Comparison of ENCODE assay signal across 8 cellular contexts in the genomic region with DNA sequence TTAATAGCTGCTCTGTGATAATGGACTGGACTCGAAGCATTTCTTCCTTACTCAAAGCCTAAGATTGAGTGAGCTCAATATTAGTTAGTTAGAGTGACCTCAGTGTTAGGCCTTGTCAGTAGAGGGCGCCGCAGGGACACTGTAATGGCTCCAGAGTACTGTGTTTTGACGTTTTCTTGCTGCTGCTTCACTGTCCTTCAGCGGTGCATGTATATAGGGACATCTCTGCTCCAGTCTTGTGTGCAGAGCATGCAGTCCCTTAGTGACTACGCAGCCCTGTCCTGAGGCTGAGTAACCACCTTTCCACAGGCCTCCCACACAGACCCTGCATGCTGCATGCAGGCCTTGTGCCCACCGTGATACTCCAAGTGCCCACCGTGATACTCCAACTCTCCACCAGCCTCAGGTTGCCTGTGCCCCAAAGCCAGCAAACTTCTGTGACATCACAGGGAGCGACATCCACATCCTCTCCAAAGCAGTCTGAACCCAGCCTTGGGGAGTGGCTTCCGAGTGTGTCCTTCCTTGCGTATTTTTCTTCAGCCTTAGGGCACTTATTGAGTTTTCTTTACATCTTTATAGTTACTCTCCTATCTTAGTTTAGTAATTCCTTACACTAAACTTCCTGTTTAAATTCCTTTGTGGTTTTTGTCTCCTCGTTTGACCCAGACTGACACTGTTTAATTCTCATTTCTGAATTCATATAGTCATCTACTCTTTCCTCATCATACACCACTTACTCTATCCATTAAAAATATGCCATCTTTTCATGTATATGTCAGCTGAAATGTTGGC.
DNase-seq lines count a peak whose midpoint lies in the region; ATAC-seq and TF ChIP-seq lines count a peak whose summit lies in the region.

No MANE protein-coding gene starts in this region.

- DNase-seq in AG04450 (ENCODE audit: low read depth, low spot score), result no peak
- peak; percentile 65 for DNase-seq in IMR-90
- DNase-seq in activated T-cell treated with anti-CD3 and anti-CD28 coated beads for 48 hours (ENCODE audit: low read depth), result peak; percentile 48
- peak; percentile 50 for DNase-seq in germinal center (ENCODE audit: low spot score)
- peak; percentile 67 to 86 for DNase-seq in trophoblast cell

- CTCF ChIA-PET in AG04450 (lab: Charles Lee), result interaction anchor here (0.6 to 3.5 kb wide), 39 partner anchors 9 to 866 kb away, joined by 3 to 51 read pairs (median 5); no protein-coding TSS in a partner anchor
- CTCF ChIA-PET in IMR-90 (lab: Yijun Ruan, JAX), result interaction anchor here (0.5 to 3.9 kb wide), 19 partner anchors 8 to 866 kb away, joined by 3 to 33 read pairs (median 5); no protein-coding TSS in a partner anchor

- no peaks in the 10 kb centered on the region for H3K79me2 ChIP-seq in OCI-LY1 (ENCODE audit: insufficient read depth, low read length)
- no peaks in the 10 kb centered on the region for H3K79me2 ChIP-seq in trophoblast cell (ENCODE audit: control insufficient read depth, insufficient read depth, low read length, poor library complexity)

- no peaks in the 10 kb centered on the region for H3K36me3 ChIP-seq in IMR-90 (ENCODE audit: control insufficient read depth, insufficient read depth, low read length)
- H3K36me3 ChIP-seq in OCI-LY1 (ENCODE audit: insufficient read depth, low read length), result no peaks in the 10 kb centered on the region
- no peaks in the 10 kb centered on the region for H3K36me3 ChIP-seq in trophoblast cell (ENCODE audit: control insufficient read depth in 1 of 2, insufficient read depth in 2 of 2, low read length in 2 of 2)

- no TSS peak for BruUV-seq in IMR-90 (replicated peaks; lab: Mats Ljungman, UMichigan)

- peak; percentile 63 for TF ChIP-seq CTCF in AG04450 (IDR thresholded peaks at IDR 0.05; ENCODE audit: low read depth, low read length)
- peak; percentile 58 for TF ChIP-seq CTCF in IMR-90 (conservative IDR thresholded peaks at IDR 0.05; ENCODE audit: low read depth, low read length)
- peak; percentile 98 for TF ChIP-seq CTCF in OCI-LY1 (IDR thresholded peaks at IDR 0.05; ENCODE audit: low read length)

- peak overlapping the region; percentile 39 for H4K5ac ChIP-seq in IMR-90 (ENCODE audit: low read depth, low read length)

- 23% methylated on average over 6 of the region's 12 CpGs; no CpG with 5 or more reads in 1 of the 2 experiments for WGBS in IMR-90 (ENCODE audit: extremely low coverage in 2 of 2, insufficient read length in 1 of 2), 2 experiments
- WGBS in trophoblast cell (ENCODE audit: extremely low coverage, insufficient coverage, insufficient read length), result no CpG with 5 or more reads among the region's 12 CpGs

- H4K91ac ChIP-seq in IMR-90 (ENCODE audit: insufficient read depth, low read depth, low read length), result peak overlapping the region; percentile 80
- peak overlapping the region; percentile 64 for H4K91ac ChIP-seq in trophoblast cell (ENCODE audit: low read depth, low read length)

- H3K18ac ChIP-seq in IMR-90 (ENCODE audit: low read depth, low read length) (peak overlapping the region; percentile 35), trophoblast cell (ENCODE audit: low read length) (no peak overlapping the region)

- peak overlapping the region; percentile 71 for H2BK20ac ChIP-seq in IMR-90 (ENCODE audit: low read depth, low read length)

- no peak overlapping the region for H4K12ac ChIP-seq in trophoblast cell (ENCODE audit: low read depth, low read length)

- H2AFZ ChIP-seq in IMR-90 (replicated peaks; ENCODE audit: low read length, poor library complexity), result peak overlapping the region; percentile 82
- H2AFZ ChIP-seq in OCI-LY1 (ENCODE audit: low read length), result no peak overlapping the region
- peak overlapping the region; percentile 79 for H2AFZ ChIP-seq in trophoblast cell (ENCODE audit: insufficient read depth, low read length, poor library complexity)

- no peaks in the 10 kb centered on the region for H3K9me3 ChIP-seq in AG04450 (ENCODE audit: control insufficient read depth, insufficient read depth, low read length)
- H3K9me3 ChIP-seq in IMR-90 (ENCODE audit: control insufficient read depth, insufficient read depth, low read length), result no peaks in the 10 kb centered on the region
- H3K9me3 ChIP-seq in OCI-LY1 (ENCODE audit: low read length), result peaks cover 5% of the 10 kb centered on the region; the same call in 1 of the 2 replicates
- H3K9me3 ChIP-seq in trophoblast cell (ENCODE audit: insufficient read depth, low read depth, low read length), result no peaks in the 10 kb centered on the region

- no peak for TF ChIP-seq POLR2A in IMR-90 (IDR thresholded peaks at IDR 0.05; ENCODE audit: low read depth, low read length)

- peak overlapping the region; percentile 47 for H3K14ac ChIP-seq in IMR-90 (replicated peaks; ENCODE audit: low read depth, low read length)
- peak overlapping the region; percentile 42 for H3K14ac ChIP-seq in trophoblast cell (ENCODE audit: low read length)

- H2BK5ac ChIP-seq in IMR-90 (ENCODE audit: low read depth, low read length, poor library complexity, severe bottlenecking) (peak overlapping the region; percentile 86), trophoblast cell (ENCODE audit: low read depth, low read length, poor library complexity) (peak overlapping the region; percentile 15)

- no peaks in the 10 kb centered on the region for H3K9me2 ChIP-seq in OCI-LY1 (ENCODE audit: low read depth, low read length)

- H2AK5ac ChIP-seq in IMR-90 (ENCODE audit: low read depth, low read length), result peak overlapping the region; percentile 85; the same call in 1 of the 2 replicates
- peak overlapping the region; percentile 3 for H2AK5ac ChIP-seq in trophoblast cell (ENCODE audit: low read length)

- H2BK12ac ChIP-seq in trophoblast cell (ENCODE audit: low read length), result no peak overlapping the region

- H3K56ac ChIP-seq in IMR-90 (ENCODE audit: extremely low read depth, insufficient read depth, low read length), result peak overlapping the region; percentile 16; the same call in 1 of the 2 replicates

- peak overlapping the region; percentile 6 to 90; a peak in 3 of 4 replicates for H4K8ac ChIP-seq in IMR-90 (ENCODE audit: low read depth in 2 of 2, low read length in 2 of 2)
- peak overlapping the region; percentile 38 for H4K8ac ChIP-seq in trophoblast cell (ENCODE audit: low read depth, low read length)

- peak; percentile 66 for TF ChIP-seq RAD21 in IMR-90 (IDR thresholded peaks at IDR 0.05; ENCODE audit: low read length)

- H4K20me1 ChIP-seq in IMR-90 (ENCODE audit: insufficient read depth, low read length) (peaks cover 4% of the 10 kb centered on the region; the same call in 1 of the 2 replicates), OCI-LY1 (ENCODE audit: insufficient read depth, low read length) (no peaks in the 10 kb centered on the region)

- H2BK120ac ChIP-seq in IMR-90 (ENCODE audit: low read depth, low read length) (peak overlapping the region; percentile 69), trophoblast cell (ENCODE audit: insufficient read depth, low read length, poor library complexity) (peak overlapping the region; percentile 48)

- peak overlapping the region; percentile 58 for H2AK9ac ChIP-seq in IMR-90 (replicated peaks; ENCODE audit: low read depth, low read length, poor library complexity)

- no peaks in the 10 kb centered on the region for H3F3A ChIP-seq in OCI-LY1 (ENCODE audit: insufficient read depth, low read length)

- ATAC-seq in GM18867 (IDR thresholded peaks at IDR 0.05; ENCODE audit: unreplicated experiment) (peak; percentile 83), IMR-90 (ENCODE audit: low read depth) (peak; percentile 80), HG03097 (IDR thresholded peaks at IDR 0.05; ENCODE audit: low FRiP score, unreplicated experiment) (no peak)

- POLR2A ChIA-PET in AG04450 (lab: Yijun Ruan, JAX) (interaction anchor here (0.8 kb wide), 1 partner anchor 25 kb away, joined by 4 read pairs; no protein-coding TSS in a partner anchor), IMR-90 (lab: Charles Lee; ENCODE audit: unreplicated experiment) (no interaction called here)

- in situ Hi-C loops in IMR-90 (cut with MboI; ENCODE audit: low sequenced_read_pairs), result no loop called here

- H3K23ac ChIP-seq in IMR-90 (ENCODE audit: low read depth, low read length), result peak overlapping the region; percentile 81; the same call in 1 of the 2 replicates
- H3K23ac ChIP-seq in trophoblast cell (ENCODE audit: low read length), result no peak overlapping the region

- peak overlapping the region; percentile 92 for H3K4ac ChIP-seq in IMR-90 (ENCODE audit: low read depth, low read length)
- no peak overlapping the region for H3K4ac ChIP-seq in trophoblast cell (ENCODE audit: low read depth, low read length)

- dilution Hi-C loops in IMR-90 (cut with HindIII; ENCODE audit: low sequenced_read_pairs, unreplicated experiment), result no loop called here

- H3K9me1 ChIP-seq in IMR-90 (ENCODE audit: insufficient read depth, low read length), result peaks cover 6% of the 10 kb centered on the region

- H3K4me3 ChIP-seq in AG04450 (ENCODE audit: low read depth, low read length) (no peak overlapping the region), IMR-90 (ENCODE audit: insufficient read depth, low read depth, low read length) (no peak overlapping the region), OCI-LY1 (ENCODE audit: low read depth, low read length, poor library complexity, severe bottlenecking) (no peak overlapping the region), trophoblast cell (ENCODE audit: low read depth, low read length) (no peak overlapping the region)

- no peak overlapping the region for H3K9ac ChIP-seq in IMR-90 (ENCODE audit: low read depth, low read length)
- no peak overlapping the region for H3K9ac ChIP-seq in OCI-LY1 (ENCODE audit: low read length)
- no peak overlapping the region for H3K9ac ChIP-seq in trophoblast cell (ENCODE audit: low read length)

- peak overlapping the region; percentile 69 for H3K27ac ChIP-seq in AG04450 (ENCODE audit: low read depth, low read length)
- peak overlapping the region; percentile 82 for H3K27ac ChIP-seq in IMR-90 (ENCODE audit: insufficient read depth, low read length)
- H3K27ac ChIP-seq in OCI-LY1 (ENCODE audit: low read depth, low read length, poor library complexity, severe bottlenecking), result no peak overlapping the region
- no peak overlapping the region for H3K27ac ChIP-seq in trophoblast cell (ENCODE audit: low read depth, low read length)

- H3K79me1 ChIP-seq in IMR-90 (ENCODE audit: low read depth in 1 of 2, low read length in 2 of 2), result peaks cover 3 to 46% of the 10 kb centered on the region in 2 experiments
- H3K79me1 ChIP-seq in trophoblast cell (ENCODE audit: low read length), result peaks cover 3% of the 10 kb centered on the region

- no peaks in the 10 kb centered on the region for H3K27me3 ChIP-seq in AG04450 (ENCODE audit: control insufficient read depth, insufficient read depth, low read length)
- no peaks in the 10 kb centered on the region for H3K27me3 ChIP-seq in IMR-90 (ENCODE audit: control insufficient read depth, insufficient read depth, low read length)
- H3K27me3 ChIP-seq in OCI-LY1 (ENCODE audit: insufficient read depth, low read length), result no peaks in the 10 kb centered on the region
- H3K27me3 ChIP-seq in trophoblast cell (ENCODE audit: insufficient read depth, low read length), result no peaks in the 10 kb centered on the region

- H3K4me2 ChIP-seq in IMR-90 (ENCODE audit: low read depth, low read length) (peak overlapping the region; percentile 41), OCI-LY1 (ENCODE audit: low read length) (no peak overlapping the region), trophoblast cell (ENCODE audit: low read length) (no peak overlapping the region)

- H3K4me1 ChIP-seq in IMR-90 (ENCODE audit: control insufficient read depth, insufficient read depth, low read length) (peaks cover 20% of the 10 kb centered on the region), OCI-LY1 (ENCODE audit: insufficient read depth, low read length, severe bottlenecking) (peaks cover 12% of the 10 kb centered on the region), trophoblast cell (ENCODE audit: control insufficient read depth in 1 of 2, insufficient read depth in 2 of 2, low read length in 2 of 2) (peaks cover 5 to 7% of the 10 kb centered on the region in 2 experiments)

- intact Hi-C loops in IMR-90 (cut with micrococcal nuclease), result no loop called here

- H2BK15ac ChIP-seq in IMR-90 (ENCODE audit: low read depth, low read length), result peak overlapping the region; percentile 52; the same call in 2 of the 3 replicates

Comparison
In these comparisons a context has a peak if more than half of its experiments do, and no peak if none do; other contexts are left out.
1. H3K27ac ChIP-seq: peak in AG04450 (single experiment) and IMR-90 (single experiment); none in OCI-LY1 (single experiment) and trophoblast cell (single experiment).
2. Peak in every context shown above with its lines, with median percentiles within 50 percentile points of each other: CTCF ChIP-seq.